1 cellular context compared by ENCODE assay signal in genomic region chr19:54373781-54374266, GRCh38.
TF ChIP-seq lines count a peak whose summit lies in the region.

No MANE protein-coding gene starts in this region.

TF ChIP-seq in GM12878, 131 proteins besides CTCF, POLR2A, EP300 and RAD21 (continued from another document and continues in another):
- TF ChIP-seq ZBTB4 (CRISPR knock-in tag; IDR thresholded peaks at IDR 0.05) (no peak), SUZ12 (IDR thresholded peaks at IDR 0.05; ENCODE audit: unreplicated experiment) (no peak), BCLAF1 (IDR thresholded peaks at IDR 0.05) (no peak), IKZF2 (IDR thresholded peaks at IDR 0.05) (peak; percentile 58 to 65; a peak in 2 of 4 replicates), CEBPB (IDR thresholded peaks at IDR 0.05; ENCODE audit: borderline replicate concordance in 1 of 2, low read depth in 2 of 2, low read length in 2 of 2) (peak; percentile 36 to 66; a peak in 1 of 4 replicates), MYB (IDR thresholded peaks at IDR 0.05; ENCODE audit: borderline replicate concordance, low read depth, low read length) (no peak), ZNF592 (IDR thresholded peaks at IDR 0.05) (0 out of 2 replicates have a peak, but pooled peaks have one; percentile 8), IRF5 (IDR thresholded peaks at IDR 0.05; ENCODE audit: borderline replicate concordance) (no peak), SIX5 (IDR thresholded peaks at IDR 0.05; ENCODE audit: low read depth, low read length, severe bottlenecking) (no peak), MXI1 (IDR thresholded peaks at IDR 0.05; ENCODE audit: low read depth, low read length) (no peak), CBX3 (IDR thresholded peaks at IDR 0.05; ENCODE audit: borderline replicate concordance, low read depth) (no peak), EED (IDR thresholded peaks at IDR 0.05; ENCODE audit: low read depth) (peak; percentile 92), RBBP5 (conservative IDR thresholded peaks at IDR 0.05) (no peak), RUNX3 (IDR thresholded peaks at IDR 0.05; ENCODE audit: low read length) (peak; percentile 76; the same call in 1 of the 2 replicates), JUND (IDR thresholded peaks at IDR 0.05; ENCODE audit: low read depth, low read length) (no peak), RB1 (IDR thresholded peaks at IDR 0.05; ENCODE audit: borderline replicate concordance) (no peak), CHD4 (IDR thresholded peaks at IDR 0.05) (no peak), EGR1 (IDR thresholded peaks at IDR 0.05; ENCODE audit: borderline replicate concordance in 1 of 2, low read depth in 2 of 2, low read length in 2 of 2) (no peak), MEF2A (IDR thresholded peaks at IDR 0.05; ENCODE audit: insufficient read depth, low read depth, low read length) (peak; percentile 81; the same call in 1 of the 2 replicates), TCF7 (IDR thresholded peaks at IDR 0.05; ENCODE audit: borderline replicate concordance) (peak; percentile 49; the same call in 1 of the 2 replicates), SIN3A (IDR thresholded peaks at IDR 0.05; ENCODE audit: low read depth, low read length) (no peak), ETV6 (conservative IDR thresholded peaks at IDR 0.05 in 1 of 2, IDR thresholded peaks at IDR 0.05 in 1 of 2; ENCODE audit: borderline replicate concordance in 1 of 2, low read depth in 1 of 2) (peak in 1 of 2 experiments; percentile 74; a peak in 1 of 4 replicates), PAX8 (IDR thresholded peaks at IDR 0.05) (no peak), ZNF384 (IDR thresholded peaks at IDR 0.05; ENCODE audit: borderline replicate concordance, low read depth, low read length) (peak; percentile 31; the same call in 1 of the 2 replicates), POLR2AphosphoS5 (IDR thresholded peaks at IDR 0.05; ENCODE audit: low read length) (no peak), POLR2AphosphoS2 (IDR thresholded peaks at IDR 0.05; ENCODE audit: low read depth, low read length) (no peak), WRNIP1 (IDR thresholded peaks at IDR 0.05; ENCODE audit: borderline replicate concordance, low read depth, low read length) (no peak), STAT3 (IDR thresholded peaks at IDR 0.05; ENCODE audit: low read depth, low read length) (no peak), CUX1 (IDR thresholded peaks at IDR 0.05; ENCODE audit: insufficient replicate concordance, low read depth, low read length) (no peak), ZBED1 (IDR thresholded peaks at IDR 0.05; ENCODE audit: borderline replicate concordance) (peak; percentile 71; the same call in 1 of the 2 replicates), NKRF (conservative IDR thresholded peaks at IDR 0.05) (no peak), MEF2B (IDR thresholded peaks at IDR 0.05; ENCODE audit: partially characterized antibody, poor library complexity, severe bottlenecking) (peak; percentile 62), PBX3 (IDR thresholded peaks at IDR 0.05; ENCODE audit: insufficient replicate concordance, low read depth, low read length) (no peak), ZNF274 (IDR thresholded peaks at IDR 0.05; ENCODE audit: insufficient read depth, insufficient read length) (no peak), POU2F2 (IDR thresholded peaks at IDR 0.05; ENCODE audit: borderline replicate concordance, low read depth, low read length) (no peak), BCL11A (IDR thresholded peaks at IDR 0.05; ENCODE audit: low read depth, low read length) (no peak)
